In genomic region chr1:30740251-30740951, GRCh38 we compare ENCODE assay signal across 16 cellular contexts. TPM values are rescaled to one million over a fixed set of nuclear protein-coding genes. Genes with fewer than 3 reads are reported as not detected.
DNase-seq lines count a peak whose midpoint lies in the region; ATAC-seq, FAIRE-seq and TF ChIP-seq lines count a peak whose summit lies in the region.
"Had no signal": no experiment of that assay in that cellular context is flagged by ENCODE, and none has a peak within 500 bp of the region (broad histone marks: within the 10 kb centered on the region; RNA-seq: fewer than 3 reads in every experiment).

No MANE protein-coding gene starts in this region.

- peak overlapping the region; percentile 46; the same call in 1 of the 3 replicates for H3K27ac ChIP-seq in K562 (ENCODE audit: extremely low read depth, low read depth, low read length)
- H3K27ac ChIP-seq in neutrophil = peak overlapping the region; percentile 100
- H3K27ac ChIP-seq: esophagus muscularis mucosa, SJSA1 had no signal

- H3K4me2 ChIP-seq in K562 (ENCODE audit: insufficient read depth, low read length) = no peak overlapping the region

- peaks cover 30 to 50% of the 10 kb centered on the region in 2 experiments for H3K4me1 ChIP-seq in K562 (replicated peaks in 1 of 2; ENCODE audit: control insufficient read depth in 2 of 2, insufficient read depth in 2 of 2, low read length in 2 of 2)
- H3K4me1 ChIP-seq in neutrophil (ENCODE audit: control insufficient read depth in 1 of 2, insufficient read depth in 1 of 2, low read depth in 1 of 2, low read length in 1 of 2) = peaks cover 49 to 71% of the 10 kb centered on the region in 2 experiments
- H3K4me1 ChIP-seq: SJSA1 had no signal

- peaks cover 63% of the 10 kb centered on the region for H3K36me3 Mint-ChIP-seq in activated CD4-positive, alpha-beta T cell treated with anti-CD3 and anti-CD28 coated beads for 36 hours (ENCODE audit: low read depth)

- H3K9me1 ChIP-seq in K562 (ENCODE audit: control insufficient read depth, insufficient read depth, low read length) = no peaks in the 10 kb centered on the region

- no peak for TF ChIP-seq RAD21 in K562 (CRISPR knock-in tag; conservative IDR thresholded peaks at IDR 0.05 in 1 of 2, IDR thresholded peaks at IDR 0.05 in 1 of 2)

- 56% methylated on average over 7 of the region's 10 CpGs for whole genome bisulfite sequencing in K562 (ENCODE audit: insufficient coverage, low coverage, missing lambda C conversion rate)

- no peak overlapping the region for H3K4me3 Mint-ChIP-seq in activated CD4-positive, alpha-beta T cell treated with anti-CD3 and anti-CD28 coated beads for 36 hours

- TF ChIP-seq CTCF in NB4 (IDR thresholded peaks at IDR 0.05; ENCODE audit: low read depth, low read length) = no peak
- TF ChIP-seq CTCF in K562 (IDR thresholded peaks at IDR 0.05 in 2 of 3, conservative IDR thresholded peaks at IDR 0.05 in 1 of 3; ENCODE audit: insufficient read depth in 2 of 3, low read depth in 1 of 3, low read length in 3 of 3) = no peak
- TF ChIP-seq CTCF in neutrophil (IDR thresholded peaks at IDR 0.05) = no peak

- H3K4me1 Mint-ChIP-seq in activated CD4-positive, alpha-beta T cell treated with anti-CD3 and anti-CD28 coated beads for 36 hours = peaks cover 60% of the 10 kb centered on the region

- H2AFZ ChIP-seq in K562 (ENCODE audit: low read depth, low read length) = peak overlapping the region; percentile 25

- H3K9me3 ChIP-seq in K562 (replicated peaks; ENCODE audit: control insufficient read depth, insufficient read depth, low read depth, low read length) (peaks cover 9% of the 10 kb centered on the region), neutrophil (peaks cover 7% of the 10 kb centered on the region)
- H3K9me3 ChIP-seq: Caco-2, esophagus muscularis mucosa, SJSA1 had no signal

- H3K27me3 Mint-ChIP-seq in activated CD4-positive, alpha-beta T cell treated with anti-CD3 and anti-CD28 coated beads for 36 hours = no peaks in the 10 kb centered on the region

- peak overlapping the region; percentile 76 for H3K27ac Mint-ChIP-seq in activated CD4-positive, alpha-beta T cell treated with anti-CD3 and anti-CD28 coated beads for 36 hours

- peak overlapping the region in 1 of 2 experiments; percentile 31; a peak in 2 of 4 replicates for H3K9ac ChIP-seq in K562 (ENCODE audit: insufficient read depth in 1 of 2, low read depth in 2 of 2, low read length in 2 of 2)

- no peaks in the 10 kb centered on the region; the same call in 2 of the 3 replicates for H3K36me3 ChIP-seq in K562 (ENCODE audit: control insufficient read depth, insufficient read depth, low read length)
- H3K36me3 ChIP-seq in neutrophil = peaks cover 96% of the 10 kb centered on the region
- H3K36me3 ChIP-seq: SJSA1 had no signal

- FAIRE-seq in K562 (lab: Jason Lieb, UNC) = no peak
- FAIRE-seq: A204.1, astrocyte, G401.6, keratinocyte had no signal

- ATAC-seq in activated CD4-positive, alpha-beta T cell treated with anti-CD3 and anti-CD28 coated beads for 36 hours = no peak
- ATAC-seq in K562 (no peak), HG03469 (IDR thresholded peaks at IDR 0.05; ENCODE audit: unreplicated experiment) (no peak), GM21737 (IDR thresholded peaks at IDR 0.05; ENCODE audit: unreplicated experiment) (no peak)

- no peaks in the 10 kb centered on the region for H3K79me2 ChIP-seq in K562 (ENCODE audit: control insufficient read depth, insufficient read depth, low read length)

- in situ Hi-C loops in K562 (cut with MboI) = no loop called here

- H3K27me3 ChIP-seq in K562 (ENCODE audit: control insufficient read depth in 2 of 2, insufficient read depth in 2 of 2, low read length in 2 of 2) = no peaks in the 10 kb centered on the region
- no peaks in the 10 kb centered on the region for H3K27me3 ChIP-seq in neutrophil
- H3K27me3 ChIP-seq: SJSA1 had no signal

- POLR2A ChIA-PET in activated CD4-positive, alpha-beta T cell treated with anti-CD3 and anti-CD28 coated beads for 36 hours (lab: Charles Lee) = no interaction called here
- POLR2A ChIA-PET in K562 (lab: Yijun Ruan, JAX) = interaction anchor here (0.6 to 1.3 kb wide), 7 partner anchors 13 to 178 kb away, joined by 3 to 7 read pairs (median 3); no protein-coding TSS in a partner anchor

- no peaks in the 10 kb centered on the region for H4K20me1 ChIP-seq in K562 (replicated peaks; ENCODE audit: control insufficient read depth, insufficient read depth, low read length)

- BruUV-seq in K562 (replicated peaks; lab: Mats Ljungman, UMichigan) = no TSS peak

- H3K9me3 Mint-ChIP-seq in activated CD4-positive, alpha-beta T cell treated with anti-CD3 and anti-CD28 coated beads for 36 hours (ENCODE audit: low read depth) = no peaks in the 10 kb centered on the region

- no peak for TF ChIP-seq POLR2A in NB4 (IDR thresholded peaks at IDR 0.05; ENCODE audit: extremely low read depth, insufficient read length)
- TF ChIP-seq POLR2A in K562 (conservative IDR thresholded peaks at IDR 0.05) = no peak

- CTCF ChIA-PET in activated CD4-positive, alpha-beta T cell treated with anti-CD3 and anti-CD28 coated beads for 36 hours (lab: Charles Lee) = interaction anchor here (0.8 to 6.1 kb wide), 4 partner anchors 10 to 170 kb away, joined by 3 to 47 read pairs (median 14); no protein-coding TSS in a partner anchor
- CTCF ChIA-PET in K562 (lab: Yijun Ruan, JAX; ENCODE audit: low intra/inter-chr PET ratio) = no interaction called here

- H3K4me3 ChIP-seq in NB4 (ENCODE audit: low read depth, low read length) (no peak overlapping the region), K562 (no peak overlapping the region), neutrophil (ENCODE audit: low read depth in 1 of 2, low read length in 1 of 2) (peak overlapping the region in 1 of 2 experiments; percentile 24)
- H3K4me3 ChIP-seq: esophagus muscularis mucosa, SJSA1 had no signal

- TF ChIP-seq EP300 in K562 (IDR thresholded peaks at IDR 0.05; ENCODE audit: low read length) = no peak

- no peak for DNase-seq in activated CD4-positive, alpha-beta T cell treated with anti-CD3 and anti-CD28 coated beads for 36 hours
- DNase-seq in activated CD4-positive, alpha-beta T cell treated with anti-CD3 and anti-CD28 coated beads, Interleukin-2, amount 50 U/mL, for 48 hours = no peak
- DNase-seq in NB4 (ENCODE audit: low read depth) = peak; percentile 33
- no peak for DNase-seq in K562 (ENCODE audit: extremely low read depth in 1 of 4, low spot score in 3 of 4)
- DNase-seq in NCI-H524 (lab: John Stamatoyannopoulos, UW) = no peak
- DNase-seq: NCI-H1436 treated with DMSO at 0.1 percent for 48 hours had no signal

- intact Hi-C loops in activated CD4-positive, alpha-beta T cell treated with anti-CD3 and anti-CD28 coated beads for 36 hours (cut with DNase I, micrococcal nuclease) = no loop called here
- intact Hi-C loops in K562 (cut with micrococcal nuclease) = no loop called here

TF ChIP-seq in K562, 482 proteins besides CTCF, POLR2A, EP300 and RAD21 (continues in another document):
- TF ChIP-seq ZNF766 (CRISPR knock-in tag; conservative IDR thresholded peaks at IDR 0.05) (no peak), STAT5B (CRISPR knock-in tag; IDR thresholded peaks at IDR 0.05) (no peak), NFRKB (IDR thresholded peaks at IDR 0.05; ENCODE audit: low read depth) (no peak), GTF2A2 (tag; IDR thresholded peaks at IDR 0.05) (no peak), ZFP36 (IDR thresholded peaks at IDR 0.05; ENCODE audit: low read depth, low read length, partially characterized antibody) (no peak)

RNA-seq across cellular contexts. Expression of gene MATN1, which starts 17.0 kb away (rescaled TPM):
- total RNA-seq in activated CD4-positive, alpha-beta T cell treated with anti-CD3 and anti-CD28 coated beads for 36 hours = under 1 TPM; 0.32 to 0.43 TPM
- 2.0 and 5.9 TPM in 2 replicates for total RNA-seq in K562 (2011; cell fraction: chromatin; rRNA removed; ENCODE audit: low replicate concordance)
- 4.5 and 5.4 TPM in 2 replicates for total RNA-seq in K562 (2011; cell fraction: nucleolus; rRNA removed)
- total RNA-seq in K562 (2011; cell fraction: nucleoplasm; rRNA removed) = 2.7 and 4.0 TPM in 2 replicates
- 1.8 and 1.9 TPM in 2 replicates for total RNA-seq in K562 (2014; rRNA removed)
- total RNA-seq in K562 (2014; rRNA removed; fragmentation: Illumina TruSeq; extraction: Trizol) = 0.45 and 0.51 TPM in 2 replicates
- total RNA-seq in K562 (2015; rRNA removed; fragmentation: Illumina TruSeq; extraction: Trizol) = 0.79 and 1.2 TPM in 2 replicates
- total RNA-seq in K562 (2021) = 1.8 and 2.3 TPM in 2 replicates
- polyA plus RNA-seq in K562 (2011; rRNA removed) = 0.89 and 1.5 TPM in 2 replicates
- 0.78 and 2.4 TPM in 2 replicates for polyA plus RNA-seq in K562 (2011; cell fraction: cytosol; rRNA removed)
- polyA plus RNA-seq in K562 (2011; cell fraction: nucleus; rRNA removed) = 3.5 and 9.8 TPM in 2 replicates
- polyA plus RNA-seq in K562 (2012) = 1.9 and 2.4 TPM in 2 replicates
- polyA plus RNA-seq in K562 (2014; fragmentation: Illumina TruSeq; extraction: Trizol) = 1.1 and 1.6 TPM in 2 replicates
- polyA plus RNA-seq in K562 (2014; fragmentation: Nextera tagmentation; extraction: Ambion mirVana) = under 1 TPM; 0.10 to 0.18 TPM
- 1.6 and 3.6 TPM in 2 replicates for polyA plus RNA-seq in K562 (2014; rRNA removed)
- polyA minus RNA-seq in K562 (2011; rRNA and poly(A)+ RNA removed) = 0.48 and 0.88 TPM in 2 replicates
- 1.4 and 1.6 TPM in 2 replicates for polyA minus RNA-seq in K562 (2011; cell fraction: cytosol; rRNA and poly(A)+ RNA removed)
- 1.4 and 3.4 TPM in 2 replicates for polyA minus RNA-seq in K562 (2011; cell fraction: nucleus; rRNA and poly(A)+ RNA removed)
- total RNA-seq: Caco-2, esophagus muscularis mucosa had no signal

RNA-seq across cellular contexts. Expression of gene LAPTM5, which starts 17.2 kb away (rescaled TPM):
- total RNA-seq in activated CD4-positive, alpha-beta T cell treated with anti-CD3 and anti-CD28 coated beads for 36 hours = 100 to 1,000 TPM; 174 to 214 TPM
- total RNA-seq in K562 (2011; cell fraction: chromatin; rRNA removed; ENCODE audit: low replicate concordance) = 11.2 and 16.2 TPM in 2 replicates
- total RNA-seq in K562 (2011; cell fraction: nucleolus; rRNA removed) = 19.8 and 22.9 TPM in 2 replicates
- 20.3 and 27.1 TPM in 2 replicates for total RNA-seq in K562 (2011; cell fraction: nucleoplasm; rRNA removed)
- total RNA-seq in K562 (2014; rRNA removed) = 10.7 and 12.3 TPM in 2 replicates
- total RNA-seq in K562 (2014; rRNA removed; fragmentation: Illumina TruSeq; extraction: Trizol) = 11.7 and 13.2 TPM in 2 replicates
- 44.3 and 44.7 TPM in 2 replicates for total RNA-seq in K562 (2015; rRNA removed; fragmentation: Illumina TruSeq; extraction: Trizol)
- total RNA-seq in K562 (2021) = 30.3 and 33.8 TPM in 2 replicates
- 42.5 and 418 TPM in 2 replicates for polyA plus RNA-seq in K562 (2011; rRNA removed)
- polyA plus RNA-seq in K562 (2011; cell fraction: cytosol; rRNA removed) = 103 and 599 TPM in 2 replicates
- polyA plus RNA-seq in K562 (2011; cell fraction: nucleus; rRNA removed) = 41.2 and 275 TPM in 2 replicates
- 63.5 and 133 TPM in 2 replicates for polyA plus RNA-seq in K562 (2012)
- polyA plus RNA-seq in K562 (2014; fragmentation: Illumina TruSeq; extraction: Trizol) = 44.5 and 47.3 TPM in 2 replicates
- polyA plus RNA-seq in K562 (2014; fragmentation: Nextera tagmentation; extraction: Ambion mirVana) = 1 to 10 TPM; 2.4 to 4.8 TPM
- 20.3 and 22.2 TPM in 2 replicates for polyA plus RNA-seq in K562 (2014; rRNA removed)
- polyA minus RNA-seq in K562 (2011; rRNA and poly(A)+ RNA removed) = 72.1 and 524 TPM in 2 replicates
- polyA minus RNA-seq in K562 (2011; cell fraction: cytosol; rRNA and poly(A)+ RNA removed) = 41.0 and 310 TPM in 2 replicates
- 7.7 and 80.9 TPM in 2 replicates for polyA minus RNA-seq in K562 (2011; cell fraction: nucleus; rRNA and poly(A)+ RNA removed)
- total RNA-seq: Caco-2, SJSA1 had no signal
